ENCODE assay signal across 8 cellular contexts in the genomic region with DNA sequence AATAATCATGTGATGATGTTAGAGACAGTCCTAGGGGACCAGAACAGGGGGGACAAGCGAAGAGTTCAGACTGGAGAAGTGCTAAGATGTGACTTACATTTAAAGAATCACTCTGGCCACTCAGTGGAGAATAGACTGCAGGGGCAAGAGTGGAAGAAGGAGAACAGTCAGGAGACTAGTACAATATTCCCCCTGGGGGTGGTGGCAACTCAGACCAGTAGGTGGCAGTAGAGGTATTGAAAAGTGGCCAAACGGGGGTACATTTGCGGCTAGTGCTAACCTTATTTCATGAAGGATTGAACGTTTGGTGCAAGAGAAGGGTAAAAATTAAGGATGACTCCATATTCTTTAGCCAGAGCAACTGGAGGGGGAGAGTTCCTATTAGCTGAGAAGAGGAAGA. TPM values are rescaled to one million over a fixed set of nuclear protein-coding genes. Genes with fewer than 3 reads are reported as not detected.
A peak's percentile ranks its signal among the peaks of the same experiment; 100 is the strongest.
DNase-seq lines count a peak whose midpoint lies in the region; ATAC-seq, FAIRE-seq and TF ChIP-seq lines count a peak whose summit lies in the region.

No MANE protein-coding gene starts in this region.

- no peak overlapping the region for H3K4me3 ChIP-seq in GM12878

- no peaks in the 10 kb centered on the region for H3K79me2 ChIP-seq in GM12878 (ENCODE audit: control insufficient read depth, insufficient read depth, low read length)

- BruUV-seq in GM12878 (replicated peaks; lab: Mats Ljungman, UMichigan), result no TSS peak

- no peaks in the 10 kb centered on the region for H3K9me3 ChIP-seq in GM12878 (replicated peaks; ENCODE audit: control insufficient read depth, insufficient read depth, low read length)

- no peak overlapping the region for H3K4me2 ChIP-seq in GM12878 (ENCODE audit: control insufficient read depth, insufficient read depth)

- no peaks in the 10 kb centered on the region for H3K4me1 ChIP-seq in GM12878 (ENCODE audit: control insufficient read depth, insufficient read depth, low read length)

- no peak for TF ChIP-seq POLR2A in GM12878 (IDR thresholded peaks at IDR 0.05; ENCODE audit: low read depth, low read length)

- SMC1A ChIA-PET in GM12878 (lab: Charles Lee; ENCODE audit: uncharacterized antibody, unreplicated experiment), result interaction anchor here (0.7 to 1.3 kb wide), 3 partner anchors 26 to 242 kb away, joined by 3 to 4 read pairs (median 3); no protein-coding TSS in a partner anchor

- POLR2A ChIA-PET in GM12878 (lab: Charles Lee), result no interaction called here

- no peaks in the 10 kb centered on the region for H3K27me3 ChIP-seq in GM12878 (replicated peaks in 1 of 2; ENCODE audit: control insufficient read depth in 2 of 2, insufficient read depth in 2 of 2, low read length in 1 of 2)

- peak; percentile 72 to 79 (median 76) for TF ChIP-seq CTCF in GM12878 (IDR thresholded peaks at IDR 0.05 in 2 of 3, conservative IDR thresholded peaks at IDR 0.05 in 1 of 3; ENCODE audit: control insufficient read depth in 2 of 3, extremely low read depth in 1 of 3, insufficient read depth in 1 of 3, low read depth in 3 of 3, low read length in 3 of 3)

- peak; percentile 61 for TF ChIP-seq RAD21 in GM12878 (IDR thresholded peaks at IDR 0.05; ENCODE audit: insufficient read depth, low read depth, low read length)

- H2AFZ ChIP-seq in GM12878 (ENCODE audit: control insufficient read depth, low read depth, low read length), result no peak overlapping the region

- H3K36me3 ChIP-seq in GM12878 (ENCODE audit: control insufficient read depth in 2 of 2, insufficient read depth in 2 of 2, low read length in 1 of 2), result no peaks in the 10 kb centered on the region

- 0% methylated on average over 4 of the region's 4 CpGs for WGBS in GM12878 (ENCODE audit: insufficient coverage, insufficient replicate concordance, low lambda C conversion rate, missing lambda C conversion rate)

- ATAC-seq in GM12878 (peak; percentile 70), HG03432 (IDR thresholded peaks at IDR 0.05; ENCODE audit: unreplicated experiment) (no peak)

- H4K20me1 ChIP-seq in GM12878 (ENCODE audit: control insufficient read depth, insufficient read depth), result no peaks in the 10 kb centered on the region

- no peak overlapping the region for H3K27ac ChIP-seq in GM12878 (ENCODE audit: control insufficient read depth, insufficient read depth)

- in situ Hi-C loops in GM12878 (cut with MboI), result no loop called here

- CTCF ChIA-PET in GM12878 (lab: Yijun Ruan, JAX), result interaction anchor here (1.2 to 3.9 kb wide), 2 partner anchors 9 to 67 kb away, joined by 3 to 16 read pairs; no protein-coding TSS in a partner anchor

- peak; percentile 66 for FAIRE-seq in GM12878 (lab: Jason Lieb, UNC)

- RAD21 ChIA-PET in GM12878 (lab: Charles Lee; ENCODE audit: unreplicated experiment), result interaction anchor here (0.9 kb wide), 1 partner anchor 147 kb away, joined by 3 read pairs; no protein-coding TSS in a partner anchor

- peak; percentile 60 for DNase-seq in SIG-M5 treated with dmso at 0.1 percent for 504 hours (lab: John Stamatoyannopoulos, UW; ENCODE audit: unreplicated experiment)
- no peak for DNase-seq in SIG-M5 (lab: John Stamatoyannopoulos, UW)
- peak; percentile 68 for DNase-seq in NCI-H1092 treated with DMSO at 0.1 percent for 48 hours (lab: John Stamatoyannopoulos, UW)
- peak in 4 of 5 experiments; percentile 5 to 30 (median 24) for DNase-seq in T-helper 2 cell
- DNase-seq in GM12878 (ENCODE audit: low read depth, low spot score), result no peak
- peak; percentile 60 for DNase-seq in inferior parietal cortex (ENCODE audit: extremely low spot score)
- peak; percentile 2 to 15 (median 12) for DNase-seq in stimulated activated CD4-positive, alpha-beta T cell treated with anti-CD3 and anti-CD28 coated beads, TNF-alpha, amount 100 ng/mL, for 1 hour (ENCODE audit: low read depth in 3 of 3, low spot score in 1 of 3)

- H3K9ac ChIP-seq in GM12878 (ENCODE audit: control insufficient read depth, insufficient read depth, low read length), result no peak overlapping the region

- no peak for TF ChIP-seq EP300 in GM12878 (IDR thresholded peaks at IDR 0.05; ENCODE audit: borderline replicate concordance in 1 of 2, control insufficient read depth in 1 of 2, low read depth in 2 of 2, low read length in 2 of 2)

- intact Hi-C loops in GM12878 (cut with micrococcal nuclease; ENCODE audit: unreplicated experiment), result loop anchor here (1.0 to 10.0 kb wide), 4 partner anchors 67 to 1199 kb away; no protein-coding TSS in a partner anchor

TF ChIP-seq in GM12878, 131 proteins besides CTCF, POLR2A, EP300 and RAD21:
- TF ChIP-seq RUNX3 (IDR thresholded peaks at IDR 0.05; ENCODE audit: low read length) (0 out of 2 replicates have a peak, but pooled peaks have one; percentile 19), YY1 (IDR thresholded peaks at IDR 0.05; ENCODE audit: low read depth, low read length) (0 out of 2 replicates have a peak, but pooled peaks have one; percentile 27), JUNB (IDR thresholded peaks at IDR 0.05) (no peak), CEBPZ (IDR thresholded peaks at IDR 0.05; ENCODE audit: low read depth, low read length) (no peak), EGR1 (IDR thresholded peaks at IDR 0.05; ENCODE audit: borderline replicate concordance in 1 of 2, low read depth in 2 of 2, low read length in 2 of 2) (no peak), SMC3 (IDR thresholded peaks at IDR 0.05; ENCODE audit: borderline replicate concordance, low read length) (peak; percentile 47; the same call in 1 of the 2 replicates)

RNA-seq across cellular contexts. Expression of gene BMX, which starts 2.7 kb away (rescaled TPM):
- total RNA-seq in GM12878 (2013; cell fraction: nucleolus; rRNA removed), result not detected in 2 replicates
- total RNA-seq in GM12878 (2014; rRNA removed) (not detected in 2 replicates), GM12878 (2014; rRNA removed; fragmentation: Illumina TruSeq; extraction: Trizol) (not detected in 2 replicates), GM12878 (2021) (not detected in 2 replicates)
- polyA plus RNA-seq in GM12878 (2011; ENCODE audit: low read depth), result not detected
- polyA plus RNA-seq in GM12878 (2011; rRNA removed) (not detected in 2 replicates), GM12878 (2014; fragmentation: Illumina TruSeq; extraction: Trizol) (not detected in 2 replicates), GM12878 (2014; fragmentation: Nextera tagmentation; extraction: Ambion mirVana) (not detected), GM12878 (2014; rRNA removed) (not detected in 2 replicates), GM12878 (2016; fragmentation: Nextera tagmentation; extraction: Ambion mirVana) (not detected)
- not detected in 2 replicates for polyA plus RNA-seq in GM12878 (2011; cell fraction: cytosol; rRNA removed)
- not detected in 2 replicates for polyA plus RNA-seq in GM12878 (2011; cell fraction: nucleus; rRNA removed)
- polyA plus RNA-seq in GM12878 (2012), result not detected in 2 replicates
- not detected in 2 replicates for polyA minus RNA-seq in GM12878 (2011; rRNA and poly(A)+ RNA removed)
- polyA minus RNA-seq in GM12878 (2011; cell fraction: cytosol; rRNA and poly(A)+ RNA removed), result not detected in 2 replicates
- polyA minus RNA-seq in GM12878 (2011; cell fraction: nucleus; rRNA and poly(A)+ RNA removed), result not detected in 2 replicates

RNA-seq across cellular contexts. Expression of gene PIR, which starts 4.7 kb away (rescaled TPM):
- 2.4 and 4.4 TPM in 2 replicates for total RNA-seq in GM12878 (2013; cell fraction: nucleolus; rRNA removed)
- total RNA-seq in GM12878 (2014; rRNA removed) (3.8 and 5.3 TPM in 2 replicates), GM12878 (2014; rRNA removed; fragmentation: Illumina TruSeq; extraction: Trizol) (5.3 and 6.3 TPM in 2 replicates), GM12878 (2021) (4.1 and 5.0 TPM in 2 replicates)
- polyA plus RNA-seq in GM12878 (2011; ENCODE audit: low read depth), result 5.9 TPM
- polyA plus RNA-seq in GM12878 (2011; rRNA removed) (16.5 and 25.2 TPM in 2 replicates), GM12878 (2014; fragmentation: Illumina TruSeq; extraction: Trizol) (6.6 and 7.3 TPM in 2 replicates), GM12878 (2014; fragmentation: Nextera tagmentation; extraction: Ambion mirVana) (10 to 100 TPM; 10.4 to 10.9 TPM), GM12878 (2014; rRNA removed) (5.4 and 5.7 TPM in 2 replicates), GM12878 (2016; fragmentation: Nextera tagmentation; extraction: Ambion mirVana) (1 to 10 TPM; 7.4 to 9.9 TPM)
- polyA plus RNA-seq in GM12878 (2011; cell fraction: cytosol; rRNA removed), result 10.7 and 15.3 TPM in 2 replicates
- polyA plus RNA-seq in GM12878 (2011; cell fraction: nucleus; rRNA removed), result 8.2 and 8.8 TPM in 2 replicates
- 7.1 and 7.3 TPM in 2 replicates for polyA plus RNA-seq in GM12878 (2012)
- 6.9 and 7.0 TPM in 2 replicates for polyA minus RNA-seq in GM12878 (2011; rRNA and poly(A)+ RNA removed)
- polyA minus RNA-seq in GM12878 (2011; cell fraction: cytosol; rRNA and poly(A)+ RNA removed), result 3.1 and 4.8 TPM in 2 replicates
- polyA minus RNA-seq in GM12878 (2011; cell fraction: nucleus; rRNA and poly(A)+ RNA removed), result 3.7 and 4.0 TPM in 2 replicates

Comparison
In these comparisons a context has a peak if more than half of its experiments do, and no peak if none do; other contexts are left out.
1. DNase-seq: peak in SIG-M5 treated with dmso at 0.1 percent for 504 hours (single experiment), NCI-H1092 treated with DMSO at 0.1 percent for 48 hours (single experiment), T-helper 2 cell (4 of 5), inferior parietal cortex (single experiment) and stimulated activated CD4-positive, alpha-beta T cell treated with anti-CD3 and anti-CD28 coated beads, TNF-alpha, amount 100 ng/mL, for 1 hour (3 of 3); none in SIG-M5 (single experiment) and GM12878 (single experiment).